ENCODE assay signal across 7 cellular contexts in the genomic region with DNA sequence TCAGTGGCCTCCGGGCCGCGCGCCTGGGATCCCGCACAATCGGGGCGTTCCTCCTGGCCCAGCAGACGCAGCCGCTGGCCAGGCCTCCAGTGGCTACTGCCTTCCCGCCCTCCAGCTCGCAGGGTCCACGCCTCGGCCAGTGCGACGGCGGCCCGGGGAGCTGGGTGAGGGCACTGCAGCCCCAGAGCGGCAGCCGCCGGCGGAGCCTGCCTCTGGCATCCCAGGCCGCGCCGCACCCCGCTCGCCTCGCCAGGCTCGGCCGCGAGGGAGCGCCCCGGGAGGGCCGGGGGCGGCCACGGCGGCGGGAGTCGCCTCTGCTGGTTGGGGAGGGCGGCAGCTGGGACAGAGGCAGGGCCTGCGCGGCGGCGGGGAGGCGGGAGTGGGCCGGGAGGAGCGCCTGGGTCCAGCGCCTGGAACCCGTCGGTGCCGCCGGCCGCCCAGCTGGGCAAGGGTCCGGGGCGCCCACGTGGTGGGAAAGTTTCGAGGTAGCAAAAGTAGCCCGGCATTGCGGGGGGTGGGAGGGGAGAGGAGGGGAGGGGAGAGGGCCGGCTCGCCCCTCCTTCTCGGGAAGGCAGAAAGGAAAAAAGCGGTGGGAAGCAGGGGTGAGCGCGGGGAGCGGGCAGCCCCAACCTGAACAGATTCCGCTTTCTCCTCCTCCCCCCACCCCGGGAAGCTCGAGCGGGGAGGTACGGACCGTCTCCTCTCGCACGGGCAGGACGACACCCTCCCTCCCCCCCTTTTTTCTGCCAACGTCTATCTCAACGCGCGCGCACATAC. TPM values are rescaled to one million over a fixed set of nuclear protein-coding genes. Genes with fewer than 3 reads are reported as not detected.
DNase-seq lines count a peak whose midpoint lies in the region; ATAC-seq and TF ChIP-seq lines count a peak whose summit lies in the region.

No MANE protein-coding gene starts in this region.

- H4K20me1 ChIP-seq in GM23338 (replicated peaks; ENCODE audit: insufficient read depth): 0 out of 2 replicates have a peak, but pooled peaks cover 8% of the 10 kb centered on the region

- H3K4me2 ChIP-seq in GM23338: peak overlapping the region; percentile 76

- intact Hi-C loops in sciatic nerve (cut with DNase I): no loop called here

- peaks cover 8% of the 10 kb centered on the region; the same call in 1 of the 2 replicates for H3F3A ChIP-seq in GM23338 (replicated peaks; ENCODE audit: low read depth)

- peak overlapping the region; percentile 52 for H3K4me3 ChIP-seq in GM23338
- peak overlapping the region; percentile 31 for H3K4me3 ChIP-seq in RWPE2 (ENCODE audit: severe bottlenecking)

- H3K4me3 Mint-ChIP-seq in GM23338 (no peak overlapping the region), glutamatergic neuron (ENCODE audit: unreplicated experiment) (no peak overlapping the region)

- H3K9me3 ChIP-seq in RWPE2 (ENCODE audit: severe bottlenecking): no peaks in the 10 kb centered on the region

- peaks cover 83% of the 10 kb centered on the region for H3K27me3 ChIP-seq in GM23338 (ENCODE audit: insufficient read depth)
- H3K27me3 ChIP-seq in RWPE2 (ENCODE audit: insufficient read depth, poor library complexity, severe bottlenecking): peaks cover 50% of the 10 kb centered on the region

- H2AFZ ChIP-seq in GM23338: peak overlapping the region; percentile 86

- H3K4me1 Mint-ChIP-seq in GM23338: peaks cover 28% of the 10 kb centered on the region
- peaks cover 14% of the 10 kb centered on the region for H3K4me1 Mint-ChIP-seq in glutamatergic neuron (ENCODE audit: low read depth, unreplicated experiment)

- H3K9me2 ChIP-seq in GM23338 (ENCODE audit: insufficient read depth): no peaks in the 10 kb centered on the region

- H3K9me3 Mint-ChIP-seq in GM23338: no peaks in the 10 kb centered on the region; the same call in 2 of the 3 replicates
- H3K9me3 Mint-ChIP-seq in glutamatergic neuron (ENCODE audit: unreplicated experiment): no peaks in the 10 kb centered on the region

- DNase-seq in GM23338 (ENCODE audit: low spot score): peak; percentile 40
- DNase-seq in RWPE2 (ENCODE audit: low spot score): no peak
- DNase-seq in glutamatergic neuron: peak; percentile 65
- no peak for DNase-seq in sciatic nerve (ENCODE audit: low spot score)
- DNase-seq in NCI-H2107 treated with DMSO at 0.1 percent for 48 hours (lab: John Stamatoyannopoulos, UW; ENCODE audit: unreplicated experiment): no peak

- TF ChIP-seq CTCF in GM23338 (conservative IDR thresholded peaks at IDR 0.05; ENCODE audit: low read depth in 2 of 2): no peak
- TF ChIP-seq CTCF in RWPE2 (IDR thresholded peaks at IDR 0.05; ENCODE audit: poor library complexity, severe bottlenecking): no peak
- TF ChIP-seq CTCF in glutamatergic neuron (IDR thresholded peaks at IDR 0.05; ENCODE audit: partially characterized antibody, unreplicated experiment): no peak

- H3K27ac ChIP-seq in GM23338 (ENCODE audit: low read depth) (no peak overlapping the region), RWPE2 (ENCODE audit: poor library complexity, severe bottlenecking) (no peak overlapping the region)

- ATAC-seq in GM23338 (peak; percentile 1; the same call in 1 of the 3 replicates), RWPE2 (ENCODE audit: low read depth) (peak; percentile 20; the same call in 2 of the 3 replicates), sciatic nerve (peak; percentile 16), HG03039 (IDR thresholded peaks at IDR 0.05; ENCODE audit: unreplicated experiment) (no peak), GM19467 (IDR thresholded peaks at IDR 0.05; ENCODE audit: unreplicated experiment) (no peak)

- no peaks in the 10 kb centered on the region for H3K36me3 Mint-ChIP-seq in GM23338 (ENCODE audit: low read depth)
- no peaks in the 10 kb centered on the region for H3K36me3 Mint-ChIP-seq in glutamatergic neuron (ENCODE audit: unreplicated experiment)

- no peak overlapping the region for H3K27ac Mint-ChIP-seq in GM23338
- H3K27ac Mint-ChIP-seq in glutamatergic neuron (ENCODE audit: unreplicated experiment): no peak overlapping the region

- H3K27me3 Mint-ChIP-seq in GM23338 (ENCODE audit: insufficient read depth, low read depth, poor library complexity) (peaks cover 68% of the 10 kb centered on the region), glutamatergic neuron (ENCODE audit: unreplicated experiment) (peaks cover 14% of the 10 kb centered on the region)

- peaks cover 25% of the 10 kb centered on the region for H3K4me1 ChIP-seq in GM23338 (ENCODE audit: insufficient read depth)
- H3K4me1 ChIP-seq in RWPE2 (ENCODE audit: insufficient read depth, poor library complexity, severe bottlenecking): no peaks in the 10 kb centered on the region

- H3K79me2 ChIP-seq in GM23338 (replicated peaks; ENCODE audit: insufficient read depth): no peaks in the 10 kb centered on the region

- no peaks in the 10 kb centered on the region for H3K36me3 ChIP-seq in GM23338 (ENCODE audit: insufficient read depth)
- no peaks in the 10 kb centered on the region for H3K36me3 ChIP-seq in RWPE2 (ENCODE audit: low read depth)

TF ChIP-seq in GM23338, 12 proteins besides CTCF, POLR2A, EP300 and RAD21:
- TF ChIP-seq ZNF331 (CRISPR knock-in tag; IDR thresholded peaks at IDR 0.05; ENCODE audit: low read depth): no peak
- peak; percentile 7 for TF ChIP-seq EZH2 (IDR thresholded peaks at IDR 0.05; ENCODE audit: low read depth, unreplicated experiment)
- no peak for TF ChIP-seq JUNB (IDR thresholded peaks at IDR 0.05; ENCODE audit: unreplicated experiment)
TF ChIP-seq in GM23338: peak in this region for 1.

RNA-seq across cellular contexts. Expression of a gene that starts 1.5 kb away (rescaled TPM):
- total RNA-seq in GM23338 (2014; rRNA removed; shearing (Covaris generic)): 0.16 and 0.21 TPM in 2 replicates
- 0.16 TPM in 1 of 2 replicates, not detected in the other for polyA plus RNA-seq in GM23338 (2016; fragmentation: Nextera tagmentation; extraction: Ambion mirVana)
- total RNA-seq in glutamatergic neuron (ENCODE audit: unreplicated experiment): 0.34 TPM
- total RNA-seq in sciatic nerve: 37.4 TPM

Comparison
In these comparisons a context has a peak if more than half of its experiments do, and no peak if none do; other contexts are left out.
1. ATAC-seq: peak in GM23338 (single experiment), RWPE2 (single experiment) and sciatic nerve (single experiment); none in HG03039 (single experiment) and GM19467 (single experiment).
2. DNase-seq: peak in GM23338 (single experiment) and glutamatergic neuron (single experiment); none in RWPE2 (single experiment), sciatic nerve (single experiment) and NCI-H2107 treated with DMSO at 0.1 percent for 48 hours (single experiment).
3. RNA of a gene that starts 1.5 kb away (total RNA-seq): 37.4 TPM in sciatic nerve (single experiment); 0.34 TPM in glutamatergic neuron (single experiment) and 0.16 to 0.21 TPM in GM23338; every median in the first group is over 10 times any median in the second.